11 cellular contexts compared by ENCODE assay signal in the genomic region with DNA sequence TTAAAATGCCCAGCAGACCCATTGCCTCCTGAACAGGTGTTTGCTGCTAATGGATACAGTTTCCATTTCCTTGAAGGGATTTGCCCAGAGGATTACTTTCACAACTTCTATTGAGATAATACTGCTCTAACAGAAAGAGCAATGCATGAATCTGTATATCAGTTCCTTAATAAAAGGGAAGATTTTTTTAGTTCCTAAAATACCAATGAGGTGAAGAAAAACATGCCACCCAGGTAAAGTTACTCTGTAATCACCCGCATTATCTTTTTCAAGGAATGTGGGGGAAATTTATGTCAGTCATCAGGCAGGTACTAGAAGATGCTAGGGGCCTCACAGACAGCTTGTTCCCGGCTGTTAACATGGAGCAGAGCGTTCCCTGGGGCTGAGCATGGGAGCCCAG.
"Had no signal": no experiment of that assay in that cellular context is flagged by ENCODE, and none has a peak within 500 bp of the region (broad histone marks: within the 10 kb centered on the region; RNA-seq: fewer than 3 reads in every experiment).

No MANE protein-coding gene starts in this region.

- ATAC-seq: activated T-cell treated with anti-CD3 and anti-CD28 coated beads, Interleukin-2, amount 50 U/mL, for 4 hours; stimulated activated naive B cell treated with anti-CD40 and anti-IgM and Interleukin-4, amounts not matched to agents 10 μg/mL and 1 μg/mL and 100 μg/mL, for 72 hours had no signal

- H3K4me3 ChIP-seq: lung, upper lobe of left lung had no signal

- DNase-seq: activated CD4-positive, alpha-beta T cell treated with anti-CD3 and anti-CD28 coated beads for 1 hour; activated CD4-positive, alpha-beta T cell treated with anti-CD3 and anti-CD28 coated beads, Interleukin-2, amount 50 U/mL, for 48 hours; activated effector memory CD4-positive, alpha-beta T cell treated with anti-CD3 and anti-CD28 coated beads, Interleukin-2, amount 50 U/mL, for 16 hours; activated T-cell treated with anti-CD3 and anti-CD28 coated beads, Interleukin-2, amount 50 U/mL, for 4 hours; cerebellar nuclear complex; erythroblast; posterior cingulate gyrus; stimulated activated CD4-positive, alpha-beta T cell treated with anti-CD3 and anti-CD28 coated beads, Interleukin-2, amount 100 ng/mL, for 24 hours; stimulated activated naive B cell treated with anti-CD40 and anti-IgM and Interleukin-4, amounts not matched to agents 10 μg/mL and 1 μg/mL and 100 μg/mL, for 72 hours; upper lobe of left lung had no signal

- H3K9me3 ChIP-seq: upper lobe of left lung had no signal

- H3K27me3 ChIP-seq: upper lobe of left lung had no signal
